Comparison of ENCODE assay signal across 14 cellular contexts in the genomic region with DNA sequence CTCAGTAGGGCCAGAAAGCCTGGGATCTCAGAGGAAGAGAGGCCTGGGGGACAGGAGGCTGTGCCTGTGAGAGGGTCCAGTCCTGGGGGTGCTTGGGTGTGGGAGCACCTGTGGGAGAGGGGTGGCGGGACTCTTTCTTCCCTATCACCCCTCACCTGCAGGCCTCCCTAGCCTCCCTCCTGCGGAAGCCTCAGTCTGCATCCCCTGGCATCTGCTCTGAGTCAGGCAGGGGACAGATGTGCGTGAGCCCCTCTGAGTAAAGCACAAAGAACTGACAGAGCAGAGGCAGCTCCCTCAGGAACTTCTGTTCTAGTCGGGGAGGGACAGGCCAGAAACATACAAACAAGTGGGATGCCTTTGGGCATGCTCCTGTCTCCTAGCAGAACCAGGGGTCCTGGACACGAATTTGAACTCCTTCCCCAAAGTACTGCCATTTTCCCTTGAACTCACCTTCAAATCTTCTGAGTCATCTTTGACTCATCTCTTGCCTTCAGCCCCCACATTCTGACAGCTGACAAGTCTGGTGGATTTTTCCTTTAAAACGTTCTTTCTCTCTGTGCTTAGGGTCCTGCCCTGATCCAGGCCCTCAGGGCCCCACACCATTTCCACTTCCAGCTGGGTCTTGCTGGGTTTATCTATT. TPM values are rescaled to one million over a fixed set of nuclear protein-coding genes. Genes with fewer than 3 reads are reported as not detected.
A peak's percentile ranks its signal among the peaks of the same experiment; 100 is the strongest.
DNase-seq lines count a peak whose midpoint lies in the region; ATAC-seq and TF ChIP-seq lines count a peak whose summit lies in the region.
"Had no signal": no experiment of that assay in that cellular context is flagged by ENCODE, and none has a peak within 500 bp of the region (broad histone marks: within the 10 kb centered on the region; RNA-seq: fewer than 3 reads in every experiment).

No MANE protein-coding gene starts in this region.

- H3K36me3 ChIP-seq in OCI-LY3 (replicated peaks; ENCODE audit: low read depth, low read length) (no peaks in the 10 kb centered on the region), endodermal cell (ENCODE audit: control insufficient read depth, insufficient read depth, low read length) (no peaks in the 10 kb centered on the region), gastrocnemius medialis (no peaks in the 10 kb centered on the region), sigmoid colon (no peaks in the 10 kb centered on the region)
- H3K36me3 ChIP-seq: colonic mucosa, uterus had no signal

- no peak for TF ChIP-seq CTCF in OCI-LY3 (IDR thresholded peaks at IDR 0.05; ENCODE audit: low read depth, low read length)
- no peak for TF ChIP-seq CTCF in endodermal cell (conservative IDR thresholded peaks at IDR 0.05)
- TF ChIP-seq CTCF in gastrocnemius medialis (IDR thresholded peaks at IDR 0.05 in 4 of 5, conservative IDR thresholded peaks at IDR 0.05 in 1 of 5), result no peak
- TF ChIP-seq CTCF in sigmoid colon (IDR thresholded peaks at IDR 0.05), result no peak

- H3K27ac ChIP-seq in OCI-LY3 (ENCODE audit: low read length), result no peak overlapping the region
- no peak overlapping the region for H3K27ac ChIP-seq in endodermal cell (ENCODE audit: low read depth, low read length)
- H3K27ac ChIP-seq in gastrocnemius medialis, result no peak overlapping the region
- H3K27ac ChIP-seq in sigmoid colon, result no peak overlapping the region
- H3K27ac ChIP-seq: colonic mucosa had no signal

- H3K4me2 ChIP-seq in OCI-LY3 (ENCODE audit: low read length), result peak overlapping the region; percentile 58

- H3K4me1 Mint-ChIP-seq in activated CD4-positive, alpha-beta memory T cell treated with anti-CD3 and anti-CD28 coated beads for 36 hours (ENCODE audit: low read depth), result peaks cover 22% of the 10 kb centered on the region
- H3K4me1 Mint-ChIP-seq in activated CD4-positive, alpha-beta memory T cell treated with anti-CD3 and anti-CD28 coated beads, Interleukin-2, amount 10 ng/mL, durations not matched to agents 7 days and 5 days, result peaks cover 11% of the 10 kb centered on the region
- peaks cover 17% of the 10 kb centered on the region for H3K4me1 Mint-ChIP-seq in endodermal cell
- peaks cover 25% of the 10 kb centered on the region for H3K4me1 Mint-ChIP-seq in stimulated activated effector memory CD8-positive, alpha-beta T cell treated with anti-CD3 and anti-CD28 coated beads, Interleukin-12 subunit alpha, Interleukin-12 subunit beta, amount 100 ng/mL, for 72 hours

- no peak overlapping the region for H3K4me3 ChIP-seq in OCI-LY3 (ENCODE audit: low read length)
- H3K4me3 ChIP-seq in endodermal cell (ENCODE audit: low read length), result no peak overlapping the region
- no peak overlapping the region for H3K4me3 ChIP-seq in gastrocnemius medialis
- H3K4me3 ChIP-seq in sigmoid colon, result no peak overlapping the region
- H3K4me3 ChIP-seq: colonic mucosa, uterus had no signal

- peak; percentile 69 for ATAC-seq in stimulated activated effector memory CD8-positive, alpha-beta T cell treated with anti-CD3 and anti-CD28 coated beads, Interleukin-12 subunit alpha, Interleukin-12 subunit beta, amount 100 ng/mL, for 72 hours
- no peak for ATAC-seq in gastrocnemius medialis

- H3K9me3 ChIP-seq in OCI-LY3 (ENCODE audit: insufficient read depth, low read length) (no peaks in the 10 kb centered on the region), endodermal cell (ENCODE audit: control insufficient read depth, low read length) (no peaks in the 10 kb centered on the region), gastrocnemius medialis (no peaks in the 10 kb centered on the region), sigmoid colon (no peaks in the 10 kb centered on the region)
- H3K9me3 ChIP-seq: colonic mucosa, uterus had no signal

- H3K4me3 Mint-ChIP-seq in activated CD4-positive, alpha-beta memory T cell treated with anti-CD3 and anti-CD28 coated beads for 36 hours, result no peak overlapping the region
- H3K4me3 Mint-ChIP-seq in activated CD4-positive, alpha-beta memory T cell treated with anti-CD3 and anti-CD28 coated beads, Interleukin-2, amount 10 ng/mL, durations not matched to agents 7 days and 5 days, result no peak overlapping the region
- H3K4me3 Mint-ChIP-seq in endodermal cell, result no peak overlapping the region
- H3K4me3 Mint-ChIP-seq in stimulated activated effector memory CD8-positive, alpha-beta T cell treated with anti-CD3 and anti-CD28 coated beads, Interleukin-12 subunit alpha, Interleukin-12 subunit beta, amount 100 ng/mL, for 72 hours, result peak overlapping the region; percentile 11

- no peak overlapping the region for H2AFZ ChIP-seq in OCI-LY3 (ENCODE audit: low read depth, low read length)

- H3K27ac Mint-ChIP-seq in activated CD4-positive, alpha-beta memory T cell treated with anti-CD3 and anti-CD28 coated beads for 36 hours, result no peak overlapping the region
- H3K27ac Mint-ChIP-seq in activated CD4-positive, alpha-beta memory T cell treated with anti-CD3 and anti-CD28 coated beads, Interleukin-2, amount 10 ng/mL, durations not matched to agents 7 days and 5 days, result no peak overlapping the region
- peak overlapping the region; percentile 21 for H3K27ac Mint-ChIP-seq in endodermal cell
- peak overlapping the region; percentile 74 for H3K27ac Mint-ChIP-seq in stimulated activated effector memory CD8-positive, alpha-beta T cell treated with anti-CD3 and anti-CD28 coated beads, Interleukin-12 subunit alpha, Interleukin-12 subunit beta, amount 100 ng/mL, for 72 hours

- CTCF ChIA-PET in activated CD4-positive, alpha-beta memory T cell treated with anti-CD3 and anti-CD28 coated beads for 36 hours (lab: Charles Lee), result interaction anchor here (0.8 to 3.1 kb wide), 24 partner anchors 7 to 388 kb away, joined by 3 to 40 read pairs (median 4); a partner anchor contains a TSS
- CTCF ChIA-PET in activated CD4-positive, alpha-beta memory T cell treated with anti-CD3 and anti-CD28 coated beads, Interleukin-2, amount 10 ng/mL, durations not matched to agents 7 days and 5 days (lab: Charles Lee), result interaction anchor here (0.5 to 3.0 kb wide), 20 partner anchors 8 to 390 kb away, joined by 3 to 33 read pairs (median 4); a partner anchor contains a TSS

- H3K27me3 ChIP-seq in OCI-LY3 (ENCODE audit: low read depth, low read length), result no peaks in the 10 kb centered on the region
- no peaks in the 10 kb centered on the region for H3K27me3 ChIP-seq in endodermal cell (ENCODE audit: control insufficient read depth, insufficient read depth, low read length, poor library complexity, severe bottlenecking)
- no peaks in the 10 kb centered on the region for H3K27me3 ChIP-seq in gastrocnemius medialis
- no peaks in the 10 kb centered on the region for H3K27me3 ChIP-seq in sigmoid colon
- H3K27me3 ChIP-seq: colonic mucosa, uterus had no signal

- no peaks in the 10 kb centered on the region for H4K20me1 ChIP-seq in OCI-LY3 (ENCODE audit: insufficient read depth, low read length)

- no peak overlapping the region for H3K9ac ChIP-seq in OCI-LY3 (ENCODE audit: low read length)
- H3K9ac ChIP-seq in endodermal cell (ENCODE audit: extremely low read depth, low read length, poor library complexity, severe bottlenecking), result no peak overlapping the region

- peak; percentile 40 for DNase-seq in activated CD4-positive, alpha-beta memory T cell treated with anti-CD3 and anti-CD28 coated beads for 36 hours
- DNase-seq in activated CD4-positive, alpha-beta memory T cell treated with anti-CD3 and anti-CD28 coated beads, Interleukin-2, amount 10 ng/mL, durations not matched to agents 7 days and 5 days, result no peak
- DNase-seq in endodermal cell, result peak; percentile 53
- no peak for DNase-seq in stimulated activated effector memory CD8-positive, alpha-beta T cell treated with anti-CD3 and anti-CD28 coated beads, Interleukin-12 subunit alpha, Interleukin-12 subunit beta, amount 100 ng/mL, for 72 hours (ENCODE audit: low spot score in 2 of 2)
- no peak for DNase-seq in gastrocnemius medialis
- DNase-seq in medulla oblongata (ENCODE audit: extremely low spot score), result no peak
- no peak for DNase-seq in sigmoid colon
- DNase-seq: activated effector memory CD4-positive, alpha-beta T cell treated with Interleukin-2 at 50 U/mL for 16 hours; colonic mucosa; DMS153; GOT3; kidney; uterus had no signal

- 75 to 82% methylated on average over 5 of the region's 6 CpGs for WGBS in endodermal cell (ENCODE audit: insufficient coverage in 1 of 2, insufficient read length in 1 of 2), 2 experiments
- 88% methylated on average over 6 of the region's 6 CpGs for WGBS in sigmoid colon, 2 donors

- no peaks in the 10 kb centered on the region for H3K36me3 Mint-ChIP-seq in activated CD4-positive, alpha-beta memory T cell treated with anti-CD3 and anti-CD28 coated beads for 36 hours
- no peaks in the 10 kb centered on the region for H3K36me3 Mint-ChIP-seq in activated CD4-positive, alpha-beta memory T cell treated with anti-CD3 and anti-CD28 coated beads, Interleukin-2, amount 10 ng/mL, durations not matched to agents 7 days and 5 days (ENCODE audit: low read depth)
- no peaks in the 10 kb centered on the region for H3K36me3 Mint-ChIP-seq in endodermal cell (ENCODE audit: low read depth)
- peaks cover under 1% of the 10 kb centered on the region for H3K36me3 Mint-ChIP-seq in stimulated activated effector memory CD8-positive, alpha-beta T cell treated with anti-CD3 and anti-CD28 coated beads, Interleukin-12 subunit alpha, Interleukin-12 subunit beta, amount 100 ng/mL, for 72 hours

- in situ Hi-C loops in gastrocnemius medialis (cut with MboI; ENCODE audit: low sequenced_read_pairs in 4 of 4), result loop anchor here (5.0 to 25.0 kb wide), 6 partner anchors 33 to 383 kb away; a partner anchor contains a TSS

- TF ChIP-seq POLR2A in gastrocnemius medialis (IDR thresholded peaks at IDR 0.05) (no peak), sigmoid colon (IDR thresholded peaks at IDR 0.05) (no peak)

- H3K27me3 Mint-ChIP-seq in activated CD4-positive, alpha-beta memory T cell treated with anti-CD3 and anti-CD28 coated beads for 36 hours, result no peaks in the 10 kb centered on the region
- H3K27me3 Mint-ChIP-seq in activated CD4-positive, alpha-beta memory T cell treated with anti-CD3 and anti-CD28 coated beads, Interleukin-2, amount 10 ng/mL, durations not matched to agents 7 days and 5 days, result no peaks in the 10 kb centered on the region
- peaks cover 2% of the 10 kb centered on the region for H3K27me3 Mint-ChIP-seq in endodermal cell (ENCODE audit: insufficient read depth)

- no peaks in the 10 kb centered on the region for H3K9me3 Mint-ChIP-seq in activated CD4-positive, alpha-beta memory T cell treated with anti-CD3 and anti-CD28 coated beads for 36 hours
- no peaks in the 10 kb centered on the region for H3K9me3 Mint-ChIP-seq in activated CD4-positive, alpha-beta memory T cell treated with anti-CD3 and anti-CD28 coated beads, Interleukin-2, amount 10 ng/mL, durations not matched to agents 7 days and 5 days
- H3K9me3 Mint-ChIP-seq in endodermal cell, result no peaks in the 10 kb centered on the region
- no peaks in the 10 kb centered on the region for H3K9me3 Mint-ChIP-seq in stimulated activated effector memory CD8-positive, alpha-beta T cell treated with anti-CD3 and anti-CD28 coated beads, Interleukin-12 subunit alpha, Interleukin-12 subunit beta, amount 100 ng/mL, for 72 hours

- H3K4me1 ChIP-seq in OCI-LY3 (ENCODE audit: low read length), result peaks cover 20% of the 10 kb centered on the region
- H3K4me1 ChIP-seq in endodermal cell (ENCODE audit: control insufficient read depth, insufficient read depth, low read length), result peaks cover 8% of the 10 kb centered on the region
- peaks cover 7% of the 10 kb centered on the region in 2 donors for H3K4me1 ChIP-seq in gastrocnemius medialis
- H3K4me1 ChIP-seq in sigmoid colon, result peaks cover 0 to 9% (median 4%) of the 10 kb centered on the region in 4 donors
- H3K4me1 ChIP-seq: uterus had no signal

- intact Hi-C loops in activated CD4-positive, alpha-beta memory T cell treated with anti-CD3 and anti-CD28 coated beads for 36 hours (cut with micrococcal nuclease), result no loop called here
- intact Hi-C loops in gastrocnemius medialis (cut with DNase I; ENCODE audit: low total_unique reads), result no loop called here
- intact Hi-C loops in sigmoid colon (cut with DNase I), result loop anchor here (5.0 kb wide), 1 partner anchor 388 kb away; no protein-coding TSS in a partner anchor

- no peak for TF ChIP-seq EP300 in sigmoid colon (IDR thresholded peaks at IDR 0.05)

- POLR2A ChIA-PET in activated CD4-positive, alpha-beta memory T cell treated with anti-CD3 and anti-CD28 coated beads for 36 hours (lab: Charles Lee), result no interaction called here
- POLR2A ChIA-PET in activated CD4-positive, alpha-beta memory T cell treated with anti-CD3 and anti-CD28 coated beads, Interleukin-2, amount 10 ng/mL, durations not matched to agents 7 days and 5 days (lab: Charles Lee), result interaction anchor here (1.3 kb wide), 1 partner anchor 9 kb away, joined by 4 read pairs; a partner anchor contains a TSS

- H3K79me2 ChIP-seq in OCI-LY3 (ENCODE audit: low read length), result no peaks in the 10 kb centered on the region

RNA-seq across cellular contexts. Expression of a gene that starts 8.5 kb away (rescaled TPM):
- total RNA-seq in activated CD4-positive, alpha-beta memory T cell treated with anti-CD3 and anti-CD28 coated beads for 36 hours, result 1,000 to 10,000 TPM; 1,107 to 1,148 TPM
- total RNA-seq in activated CD4-positive, alpha-beta memory T cell treated with anti-CD3 and anti-CD28 coated beads, Interleukin-2, amount 10 ng/mL, durations not matched to agents 7 days and 5 days, result 100 to 1,000 TPM; 466 to 472 TPM
- total RNA-seq in endodermal cell, result 100 to 1,000 TPM; 696 to 821 TPM
- polyA plus RNA-seq in endodermal cell (2013, experiment 1 of 2), result 830 TPM
- polyA plus RNA-seq in endodermal cell (2013, experiment 2 of 2), result 855 TPM
- total RNA-seq in gastrocnemius medialis, result 100 to 1,000 TPM; 227 to 609 (median 488) TPM
- 100 to 1,000 TPM; 252 to 463 (median 333) TPM for total RNA-seq in sigmoid colon
- 100 to 1,000 TPM; 167 to 333 (median 245) TPM for polyA plus RNA-seq in sigmoid colon

RNA-seq across cellular contexts. Expression of a gene that starts 44.3 kb away (rescaled TPM):
- 10 to 100 TPM; 22.2 to 25.3 TPM for total RNA-seq in activated CD4-positive, alpha-beta memory T cell treated with anti-CD3 and anti-CD28 coated beads for 36 hours
- 10 to 100 TPM; 28.3 to 31.9 TPM for total RNA-seq in activated CD4-positive, alpha-beta memory T cell treated with anti-CD3 and anti-CD28 coated beads, Interleukin-2, amount 10 ng/mL, durations not matched to agents 7 days and 5 days
- total RNA-seq in endodermal cell (10 to 100 TPM; 33.8 to 37.6 TPM), gastrocnemius medialis (10 to 100 TPM; 18.1 to 49.7 (median 21.0) TPM), sigmoid colon (10 to 100 TPM; 19.1 to 32.1 (median 27.3) TPM)
- 18.5 TPM for polyA plus RNA-seq in endodermal cell (2013, experiment 1 of 2)
- 15.9 TPM for polyA plus RNA-seq in endodermal cell (2013, experiment 2 of 2)
- polyA plus RNA-seq in sigmoid colon, result 10 to 100 TPM; 13.8 to 21.0 (median 16.4) TPM

Comparison
In these comparisons a context has a peak if more than half of its experiments do, and no peak if none do; other contexts are left out.
1. DNase-seq: peak in activated CD4-positive, alpha-beta memory T cell treated with anti-CD3 and anti-CD28 coated beads for 36 hours (single experiment) and endodermal cell (single experiment); none in activated CD4-positive, alpha-beta memory T cell treated with anti-CD3 and anti-CD28 coated beads, Interleukin-2, amount 10 ng/mL, durations not matched to agents 7 days and 5 days (single experiment), stimulated activated effector memory CD8-positive, alpha-beta T cell treated with anti-CD3 and anti-CD28 coated beads, Interleukin-12 subunit alpha, Interleukin-12 subunit beta, amount 100 ng/mL, for 72 hours (0 of 2), gastrocnemius medialis (0 of 2), medulla oblongata (single experiment) and sigmoid colon (single experiment).
2. H3K27ac Mint-ChIP-seq: peak in endodermal cell (single experiment) and stimulated activated effector memory CD8-positive, alpha-beta T cell treated with anti-CD3 and anti-CD28 coated beads, Interleukin-12 subunit alpha, Interleukin-12 subunit beta, amount 100 ng/mL, for 72 hours (single experiment); none in activated CD4-positive, alpha-beta memory T cell treated with anti-CD3 and anti-CD28 coated beads for 36 hours (single experiment) and activated CD4-positive, alpha-beta memory T cell treated with anti-CD3 and anti-CD28 coated beads, Interleukin-2, amount 10 ng/mL, durations not matched to agents 7 days and 5 days (single experiment).